18 cellular contexts compared by ENCODE assay signal in genomic region chr17:59131131-59131530, GRCh38. TPM values are rescaled to one million over a fixed set of nuclear protein-coding genes. Genes with fewer than 3 reads are reported as not detected.
A peak's percentile ranks its signal among the peaks of the same experiment; 100 is the strongest.
DNase-seq lines count a peak whose midpoint lies in the region; ATAC-seq and TF ChIP-seq lines count a peak whose summit lies in the region.
"Had no signal": no experiment of that assay in that cellular context is flagged by ENCODE, and none has a peak within 500 bp of the region (broad histone marks: within the 10 kb centered on the region; RNA-seq: fewer than 3 reads in every experiment).

No MANE protein-coding gene starts in this region.

- H3K79me2 ChIP-seq in SK-N-SH (ENCODE audit: insufficient read depth): peaks cover 96% of the 10 kb centered on the region

- DNase-seq in SK-N-SH (no peak), IMR-90 (peak; percentile 30), fibroblast of gingiva (ENCODE audit: low read depth) (peak; percentile 29), mesenchymal stem cell (no peak), testis (no peak), Peyer's patch (no peak)
- DNase-seq in NK-92 treated with Interleukin-12 subunit alpha and Interleukin-12 subunit beta, amount 100 ng/mL, for 24 hours (lab: John Stamatoyannopoulos, UW): no peak
- DNase-seq: Calu3; CD8-positive, alpha-beta T cell; DMS 273 treated with DMSO at 0.1 percent for 48 hours; DMS53; DND-41; EL; GOT3; H9 had no signal

- TF ChIP-seq POLR2A in IMR-90 (IDR thresholded peaks at IDR 0.05; ENCODE audit: low read depth, low read length): no peak
- no peak for TF ChIP-seq POLR2A in testis (IDR thresholded peaks at IDR 0.05)
- no peak for TF ChIP-seq POLR2A in Peyer's patch (IDR thresholded peaks at IDR 0.05)

- no peak overlapping the region for H2BK20ac ChIP-seq in IMR-90 (ENCODE audit: low read depth, low read length)

- ATAC-seq in SK-N-SH treated with all-trans-retinoic acid at 6 μM for 48 hours (no peak), IMR-90 (ENCODE audit: low read depth) (no peak)
- ATAC-seq: CD8-positive, alpha-beta T cell had no signal

- H3K9me3 ChIP-seq in SK-N-SH (no peaks in the 10 kb centered on the region), IMR-90 (ENCODE audit: control insufficient read depth, insufficient read depth, low read length) (no peaks in the 10 kb centered on the region), mesenchymal stem cell (ENCODE audit: control insufficient read depth, low read length) (no peaks in the 10 kb centered on the region), testis (no peaks in the 10 kb centered on the region), Peyer's patch (no peaks in the 10 kb centered on the region)
- H3K9me3 ChIP-seq: BLaER1 treated with 17β-estradiol and CSF1 and Interleukin-3, amounts not matched to agents 10 nM and 100 nM had no signal

- TF ChIP-seq CTCF in SK-N-SH (IDR thresholded peaks at IDR 0.05) (no peak), IMR-90 (conservative IDR thresholded peaks at IDR 0.05; ENCODE audit: low read depth, low read length) (no peak), testis (IDR thresholded peaks at IDR 0.05) (no peak), Peyer's patch (IDR thresholded peaks at IDR 0.05) (no peak)

- no peak overlapping the region for H3K56ac ChIP-seq in IMR-90 (ENCODE audit: extremely low read depth, insufficient read depth, low read length)

- H3K4ac ChIP-seq in IMR-90 (ENCODE audit: low read depth, low read length): no peak overlapping the region
- no peak overlapping the region for H3K4ac ChIP-seq in mesenchymal stem cell (ENCODE audit: low read depth in 1 of 2, low read length in 2 of 2)

- H3K4me1 ChIP-seq in SK-N-SH (ENCODE audit: control insufficient read depth in 1 of 2, insufficient read depth in 2 of 2, low read depth in 1 of 2, low read length in 1 of 2) (no peaks in the 10 kb centered on the region), IMR-90 (ENCODE audit: control insufficient read depth, insufficient read depth, low read length) (no peaks in the 10 kb centered on the region), mesenchymal stem cell (ENCODE audit: control insufficient read depth, insufficient read depth, low read depth, low read length) (peaks cover 2% of the 10 kb centered on the region), testis (no peaks in the 10 kb centered on the region), Peyer's patch (no peaks in the 10 kb centered on the region)
- H3K4me1 ChIP-seq: BLaER1 treated with 17β-estradiol and CSF1 and Interleukin-3, amounts not matched to agents 10 nM and 100 nM had no signal

- H2AK5ac ChIP-seq in IMR-90 (ENCODE audit: low read depth, low read length) (no peak overlapping the region), mesenchymal stem cell (ENCODE audit: low read length, severe bottlenecking) (no peak overlapping the region)

- H3K4me2 ChIP-seq in SK-N-SH (no peak overlapping the region), IMR-90 (ENCODE audit: low read depth, low read length) (no peak overlapping the region), mesenchymal stem cell (ENCODE audit: low read length, poor library complexity, severe bottlenecking) (no peak overlapping the region)
- H3K4me2 ChIP-seq: BLaER1 treated with 17β-estradiol and CSF1 and Interleukin-3, amounts not matched to agents 10 nM and 100 nM had no signal

- H3K18ac ChIP-seq in IMR-90 (ENCODE audit: low read depth, low read length): no peak overlapping the region
- H3K18ac ChIP-seq in mesenchymal stem cell (ENCODE audit: low read depth in 1 of 2, low read length in 2 of 2): no peak overlapping the region

- intact Hi-C loops in IMR-90 (cut with micrococcal nuclease) (no loop called here), testis (cut with DNase I; ENCODE audit: low total_unique reads) (no loop called here)

- WGBS in SK-N-SH (ENCODE audit: low lambda C conversion rate): 93% methylated on average over 1 of the region's 1 CpG
- WGBS in IMR-90 (ENCODE audit: extremely low coverage in 2 of 2, insufficient read length in 1 of 2), 2 experiments: no CpG with 5 or more reads among the region's 1 CpG
- no CpG with 5 or more reads among the region's 1 CpG for WGBS in mesenchymal stem cell
- WGBS in testis, 2 donors: 83 to 88% methylated on average over 1 of the region's 1 CpG

- POLR2A ChIA-PET in SK-N-SH (lab: Yijun Ruan, JAX) (no interaction called here), IMR-90 (lab: Charles Lee; ENCODE audit: unreplicated experiment) (no interaction called here)

- H2AFZ ChIP-seq in SK-N-SH (ENCODE audit: low read depth) (peak overlapping the region; percentile 14; the same call in 1 of the 2 replicates), IMR-90 (replicated peaks; ENCODE audit: low read length, poor library complexity) (no peak overlapping the region), mesenchymal stem cell (ENCODE audit: low read depth, low read length) (no peak overlapping the region)

- BruUV-seq in IMR-90 (replicated peaks; lab: Mats Ljungman, UMichigan): no TSS peak

- TF ChIP-seq EP300 in SK-N-SH (IDR thresholded peaks at IDR 0.05; ENCODE audit: borderline replicate concordance in 1 of 2, low read depth in 1 of 2, low read length in 1 of 2): no peak

- H3K79me1 ChIP-seq in IMR-90 (ENCODE audit: low read depth in 1 of 2, low read length in 2 of 2) (peaks cover 22 to 52% of the 10 kb centered on the region in 2 experiments), mesenchymal stem cell (replicated peaks; ENCODE audit: low read length, poor library complexity, severe bottlenecking) (peaks cover 12% of the 10 kb centered on the region)

- H4K91ac ChIP-seq in IMR-90 (ENCODE audit: insufficient read depth, low read depth, low read length) (no peak overlapping the region), mesenchymal stem cell (ENCODE audit: low read length) (no peak overlapping the region)

- in situ Hi-C loops in IMR-90 (cut with MboI; ENCODE audit: low sequenced_read_pairs): no loop called here

- H3K27me3 ChIP-seq in SK-N-SH (ENCODE audit: insufficient read depth) (no peaks in the 10 kb centered on the region), IMR-90 (ENCODE audit: control insufficient read depth, insufficient read depth, low read length) (no peaks in the 10 kb centered on the region), mesenchymal stem cell (ENCODE audit: control insufficient read depth in 1 of 2, insufficient read depth in 1 of 2, low read length in 2 of 2) (no peaks in the 10 kb centered on the region), testis (no peaks in the 10 kb centered on the region), Peyer's patch (no peaks in the 10 kb centered on the region)
- H3K27me3 ChIP-seq: BLaER1 treated with 17β-estradiol and CSF1 and Interleukin-3, amounts not matched to agents 10 nM and 100 nM had no signal

- no peak overlapping the region for H2BK5ac ChIP-seq in IMR-90 (ENCODE audit: low read depth, low read length, poor library complexity, severe bottlenecking)
- H2BK5ac ChIP-seq in mesenchymal stem cell (ENCODE audit: low read depth, low read length, poor library complexity, severe bottlenecking): no peak overlapping the region

- H3K9me2 ChIP-seq in SK-N-SH: no peaks in the 10 kb centered on the region

- no peak overlapping the region; a peak in 1 of 4 replicates for H3K27ac ChIP-seq in SK-N-SH (ENCODE audit: low read depth in 2 of 2, low read length in 1 of 2)
- no peak overlapping the region for H3K27ac ChIP-seq in IMR-90 (ENCODE audit: insufficient read depth, low read length)
- no peak overlapping the region for H3K27ac ChIP-seq in mesenchymal stem cell (ENCODE audit: low read length, poor library complexity, severe bottlenecking)
- H3K27ac ChIP-seq in testis: no peak overlapping the region
- no peak overlapping the region for H3K27ac ChIP-seq in Peyer's patch
- H3K27ac ChIP-seq: 22Rv1; BLaER1 treated with 17β-estradiol and CSF1 and Interleukin-3, amounts not matched to agents 10 nM and 100 nM had no signal

- no peak overlapping the region for H3K4me3 ChIP-seq in SK-N-SH (ENCODE audit: low read depth in 2 of 2, low read length in 1 of 2)
- no peak overlapping the region for H3K4me3 ChIP-seq in IMR-90 (ENCODE audit: insufficient read depth, low read depth, low read length)
- H3K4me3 ChIP-seq in mesenchymal stem cell (ENCODE audit: insufficient read depth in 1 of 2, low read depth in 1 of 2, low read length in 2 of 2): no peak overlapping the region
- H3K4me3 ChIP-seq in testis: no peak overlapping the region
- H3K4me3 ChIP-seq in Peyer's patch: no peak overlapping the region
- H3K4me3 ChIP-seq: BLaER1 treated with 17β-estradiol and CSF1 and Interleukin-3, amounts not matched to agents 10 nM and 100 nM had no signal

- H3K9me1 ChIP-seq in IMR-90 (ENCODE audit: insufficient read depth, low read length): no peaks in the 10 kb centered on the region; the same call in none of the 2 replicates

- H4K8ac ChIP-seq in IMR-90 (ENCODE audit: low read depth in 2 of 2, low read length in 2 of 2) (no peak overlapping the region), mesenchymal stem cell (ENCODE audit: low read length) (no peak overlapping the region)

- H4K5ac ChIP-seq in IMR-90 (ENCODE audit: low read depth, low read length): no peak overlapping the region

- H3K14ac ChIP-seq in IMR-90 (replicated peaks; ENCODE audit: low read depth, low read length) (no peak overlapping the region), mesenchymal stem cell (ENCODE audit: low read length in 2 of 2) (no peak overlapping the region)

- TF ChIP-seq RAD21 in SK-N-SH (IDR thresholded peaks at IDR 0.05; ENCODE audit: low read length) (no peak), IMR-90 (IDR thresholded peaks at IDR 0.05; ENCODE audit: low read length) (no peak)

- H2BK12ac ChIP-seq in mesenchymal stem cell (ENCODE audit: low read length in 2 of 2): no peak overlapping the region

- H4K20me1 ChIP-seq in SK-N-SH (ENCODE audit: insufficient read depth) (no peaks in the 10 kb centered on the region), IMR-90 (ENCODE audit: insufficient read depth, low read length) (peaks cover 3% of the 10 kb centered on the region; the same call in 1 of the 2 replicates)

- H3K36me3 ChIP-seq in SK-N-SH (replicated peaks in 1 of 2; ENCODE audit: control insufficient read depth in 1 of 2, insufficient read depth in 2 of 2, low read length in 1 of 2) (peaks cover 0 to 26% of the 10 kb centered on the region in 2 experiments), IMR-90 (ENCODE audit: control insufficient read depth, insufficient read depth, low read length) (peaks cover 4% of the 10 kb centered on the region), mesenchymal stem cell (ENCODE audit: control insufficient read depth in 1 of 2, insufficient read depth in 2 of 2, low read depth in 1 of 2, low read length in 2 of 2) (peaks cover 3 to 7% of the 10 kb centered on the region in 2 experiments), testis (ENCODE audit: low read depth, missing control alignments) (no peaks in the 10 kb centered on the region), Peyer's patch (peaks cover 0 to 8% (median 0%) of the 10 kb centered on the region in 3 donors)

- dilution Hi-C loops in IMR-90 (cut with HindIII; ENCODE audit: low sequenced_read_pairs, unreplicated experiment): no loop called here

- no peak overlapping the region for H3K23ac ChIP-seq in IMR-90 (ENCODE audit: low read depth, low read length)
- no peak overlapping the region for H3K23ac ChIP-seq in mesenchymal stem cell (ENCODE audit: low read length in 2 of 2)

- peaks cover 13% of the 10 kb centered on the region for H3F3A ChIP-seq in SK-N-SH (replicated peaks; ENCODE audit: insufficient read depth)

- no peak overlapping the region for H3K9ac ChIP-seq in SK-N-SH
- H3K9ac ChIP-seq in IMR-90 (ENCODE audit: low read depth, low read length): no peak overlapping the region
- peak overlapping the region; percentile 72 for H3K9ac ChIP-seq in mesenchymal stem cell (ENCODE audit: low read length)
- H3K9ac ChIP-seq: BLaER1 treated with 17β-estradiol and CSF1 and Interleukin-3, amounts not matched to agents 10 nM and 100 nM had no signal

- CTCF ChIA-PET in SK-N-SH (lab: Yijun Ruan, JAX): no interaction called here
- CTCF ChIA-PET in IMR-90 (lab: Yijun Ruan, JAX): interaction anchor here (0.9 kb wide), 1 partner anchor 329 kb away, joined by 3 read pairs; no protein-coding TSS in a partner anchor

- H2AK9ac ChIP-seq in IMR-90 (replicated peaks; ENCODE audit: low read depth, low read length, poor library complexity): no peak overlapping the region

- no peak overlapping the region for H2BK120ac ChIP-seq in IMR-90 (ENCODE audit: low read depth, low read length)
- H2BK120ac ChIP-seq in mesenchymal stem cell (ENCODE audit: low read depth, low read length): no peak overlapping the region

- H2BK15ac ChIP-seq in IMR-90 (ENCODE audit: low read depth, low read length) (no peak overlapping the region), mesenchymal stem cell (ENCODE audit: low read depth, poor library complexity, severe bottlenecking) (no peak overlapping the region)

RNA-seq across cellular contexts. Expression of gene SKA2, which starts 23.9 kb away (rescaled TPM):
- polyA plus RNA-seq in SK-N-SH (2012; rRNA removed) (12.8 and 14.4 TPM in 2 replicates), IMR-90 (2012; rRNA removed) (21.3 and 30.4 TPM in 2 replicates), testis (ENCODE audit: insufficient read depth, low read depth, low replicate concordance) (28.2 TPM)
- polyA plus RNA-seq in SK-N-SH (2012; cell fraction: cytosol; rRNA removed): 22.5 and 31.0 TPM in 2 replicates
- polyA plus RNA-seq in SK-N-SH (2012; cell fraction: nucleus; rRNA removed): 1.7 and 2.4 TPM in 2 replicates
- total RNA-seq in IMR-90 (2012; rRNA removed) (38.7 and 78.6 TPM in 2 replicates), testis (10 to 100 TPM; 46.6 to 51.2 TPM), Peyer's patch (10 to 100 TPM in 2 of 4 donors, 1 to 10 TPM in 2; 4.0 to 33.0 (median 12.6) TPM)
- polyA plus RNA-seq in IMR-90 (2012; cell fraction: cytosol; rRNA removed): 5.0 and 6.5 TPM in 2 replicates
- 0.46 and 4.2 TPM in 2 replicates for polyA plus RNA-seq in IMR-90 (2012; cell fraction: nucleus; rRNA removed; ENCODE audit: low replicate concordance)
- 112 TPM for polyA plus RNA-seq in mesenchymal stem cell (2013, experiment 1 of 2)
- polyA plus RNA-seq in mesenchymal stem cell (2013, experiment 2 of 2): 114 TPM

RNA-seq across cellular contexts. Expression of gene PRR11, which starts 24.4 kb away (rescaled TPM):
- polyA plus RNA-seq in SK-N-SH (2012; rRNA removed): 25.8 and 28.4 TPM in 2 replicates
- 27.2 and 29.5 TPM in 2 replicates for polyA plus RNA-seq in SK-N-SH (2012; cell fraction: cytosol; rRNA removed)
- 4.8 and 6.3 TPM in 2 replicates for polyA plus RNA-seq in SK-N-SH (2012; cell fraction: nucleus; rRNA removed)
- 8.6 and 19.7 TPM in 2 replicates for total RNA-seq in IMR-90 (2012; rRNA removed)
- polyA plus RNA-seq in IMR-90 (2012; rRNA removed): 24.0 and 25.6 TPM in 2 replicates
- 5.9 and 16.1 TPM in 2 replicates for polyA plus RNA-seq in IMR-90 (2012; cell fraction: cytosol; rRNA removed)
- polyA plus RNA-seq in IMR-90 (2012; cell fraction: nucleus; rRNA removed; ENCODE audit: low replicate concordance): 1.4 and 4.2 TPM in 2 replicates
- 14.2 TPM for polyA plus RNA-seq in mesenchymal stem cell (2013, experiment 1 of 2)
- polyA plus RNA-seq in mesenchymal stem cell (2013, experiment 2 of 2): 21.3 TPM
- total RNA-seq in testis: 1 to 10 TPM; 5.3 to 6.9 TPM
- polyA plus RNA-seq in testis (ENCODE audit: insufficient read depth, low read depth, low replicate concordance): 3.9 TPM
- total RNA-seq in Peyer's patch: 1 to 10 TPM; 1.5 to 4.1 (median 2.2) TPM

RNA-seq across cellular contexts. Expression of gene TRIM37, which starts 24.5 kb away (rescaled TPM):
- 20.5 and 28.5 TPM in 2 replicates for polyA plus RNA-seq in SK-N-SH (2012; rRNA removed)
- polyA plus RNA-seq in SK-N-SH (2012; cell fraction: cytosol; rRNA removed): 29.0 and 32.8 TPM in 2 replicates
- polyA plus RNA-seq in SK-N-SH (2012; cell fraction: nucleus; rRNA removed): 18.1 and 34.0 TPM in 2 replicates
- total RNA-seq in IMR-90 (2012; rRNA removed): 24.9 and 33.1 TPM in 2 replicates
- 9.4 and 12.1 TPM in 2 replicates for polyA plus RNA-seq in IMR-90 (2012; rRNA removed)
- 3.0 and 5.6 TPM in 2 replicates for polyA plus RNA-seq in IMR-90 (2012; cell fraction: cytosol; rRNA removed)
- polyA plus RNA-seq in IMR-90 (2012; cell fraction: nucleus; rRNA removed; ENCODE audit: low replicate concordance): 3.1 and 12.9 TPM in 2 replicates
- polyA plus RNA-seq in mesenchymal stem cell (2013, experiment 1 of 2): 19.3 TPM
- 19.8 TPM for polyA plus RNA-seq in mesenchymal stem cell (2013, experiment 2 of 2)
- total RNA-seq in testis: 100 to 1,000 TPM in 1 of 2 donors, 10 to 100 TPM in 1; 98.5 to 119 TPM
- 149 TPM for polyA plus RNA-seq in testis (ENCODE audit: insufficient read depth, low read depth, low replicate concordance)
- total RNA-seq in Peyer's patch: 10 to 100 TPM in 3 of 4 donors, 1 to 10 TPM in 1; 9.8 to 31.4 (median 14.7) TPM

Comparison
In these comparisons a context has a peak if more than half of its experiments do, and no peak if none do; other contexts are left out.
1. DNase-seq: peak in IMR-90 (single experiment) and fibroblast of gingiva (single experiment); none in SK-N-SH (single experiment), mesenchymal stem cell (single experiment), testis (single experiment), NK-92 treated with Interleukin-12 subunit alpha and Interleukin-12 subunit beta, amount 100 ng/mL, for 24 hours (single experiment) and Peyer's patch (0 of 3).